Comparison of ENCODE assay signal across 11 cellular contexts in the genomic region with DNA sequence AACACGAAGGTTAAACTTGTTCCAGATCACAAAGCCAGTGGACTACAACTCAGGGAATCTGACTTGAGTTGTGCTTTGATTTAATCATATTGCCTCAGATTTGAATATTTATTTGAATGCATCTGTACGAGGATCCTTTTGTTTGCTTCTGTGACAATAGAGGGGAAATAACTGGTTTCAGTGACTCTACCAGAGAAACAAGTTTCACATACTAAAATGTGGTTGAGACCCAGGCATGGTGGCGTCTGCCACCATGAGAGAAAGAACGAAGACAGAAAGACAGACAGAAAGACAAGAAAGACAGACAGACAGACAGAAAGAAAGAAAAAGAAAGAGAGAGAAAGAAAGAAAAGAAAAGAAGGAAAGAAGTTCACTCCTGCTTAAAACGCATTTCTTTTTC. TPM values are rescaled to one million over a fixed set of nuclear protein-coding genes. Genes with fewer than 3 reads are reported as not detected.
DNase-seq lines count a peak whose midpoint lies in the region; ATAC-seq, FAIRE-seq and TF ChIP-seq lines count a peak whose summit lies in the region.
"Had no signal": no experiment of that assay in that cellular context is flagged by ENCODE, and none has a peak within 500 bp of the region (broad histone marks: within the 10 kb centered on the region; RNA-seq: fewer than 3 reads in every experiment).

No MANE protein-coding gene starts in this region.

- H3K36me3 Mint-ChIP-seq in activated naive CD4-positive, alpha-beta T cell treated with anti-CD3 and anti-CD28 coated beads, Interleukin-2, amount 50 U/mL, for 72 hours, result no peaks in the 10 kb centered on the region
- peaks cover 34% of the 10 kb centered on the region for H3K36me3 Mint-ChIP-seq in nephron (ENCODE audit: low read depth)

- H3K4me3 ChIP-seq in A549 (no peak overlapping the region), GM23248 (no peak overlapping the region)
- H3K4me3 ChIP-seq: colonic mucosa had no signal

- FAIRE-seq in A549 (lab: Jason Lieb, UNC), result peak; percentile 39

- H3K27ac ChIP-seq in A549, result no peak overlapping the region
- peak overlapping the region; percentile 39 for H3K27ac ChIP-seq in GM23248
- H3K27ac ChIP-seq: colonic mucosa had no signal

- TF ChIP-seq EP300 in A549 (IDR thresholded peaks at IDR 0.05), result no peak

- TF ChIP-seq CTCF in A549 (IDR thresholded peaks at IDR 0.05), result no peak
- TF ChIP-seq CTCF in nephron (IDR thresholded peaks at IDR 0.05; ENCODE audit: unreplicated experiment in 3 of 3), result no peak
- TF ChIP-seq CTCF in GM13976 (IDR thresholded peaks at IDR 0.05; ENCODE audit: borderline replicate concordance, control extremely low read depth, extremely low read depth, insufficient read depth, missing control alignments), result no peak

- 70% methylated on average over 5 of the region's 5 CpGs for WGBS in A549 (ENCODE audit: missing lambda C conversion rate)
- WGBS in GM23248 (ENCODE audit: low coverage in 1 of 2, low lambda C conversion rate in 2 of 2, missing lambda C conversion rate in 2 of 2), 2 experiments, result 38 to 55% methylated on average over 5 of the region's 5 CpGs

- no peaks in the 10 kb centered on the region for H3K27me3 ChIP-seq in GM23248 (replicated peaks; ENCODE audit: insufficient read depth)
- H3K27me3 ChIP-seq: colonic mucosa had no signal

- ATAC-seq in A549 (no peak), GM18861 (IDR thresholded peaks at IDR 0.05; ENCODE audit: unreplicated experiment) (no peak)
- no peak for ATAC-seq in activated naive CD4-positive, alpha-beta T cell treated with anti-CD3 and anti-CD28 coated beads, Interleukin-2, amount 50 U/mL, for 72 hours

- no peak overlapping the region for H3K9ac ChIP-seq in GM23248

- no peaks in the 10 kb centered on the region for H3K27me3 Mint-ChIP-seq in nephron (ENCODE audit: low read depth)

- H2AFZ ChIP-seq in GM23248, result no peak overlapping the region

- H3K9me3 Mint-ChIP-seq in activated naive CD4-positive, alpha-beta T cell treated with anti-CD3 and anti-CD28 coated beads, Interleukin-2, amount 50 U/mL, for 72 hours, result no peaks in the 10 kb centered on the region
- no peaks in the 10 kb centered on the region for H3K9me3 Mint-ChIP-seq in nephron

- H3K27ac Mint-ChIP-seq in activated naive CD4-positive, alpha-beta T cell treated with anti-CD3 and anti-CD28 coated beads, Interleukin-2, amount 50 U/mL, for 72 hours, result peak overlapping the region; percentile 22 to 53
- peak overlapping the region; percentile 35 to 74 (median 52) for H3K27ac Mint-ChIP-seq in nephron

- H3K36me3 ChIP-seq in GM23248 (ENCODE audit: low read depth), result peaks cover 11% of the 10 kb centered on the region
- H3K36me3 ChIP-seq: colonic mucosa had no signal

- DNase-seq in A549 (ENCODE audit: low read depth in 1 of 2, low spot score in 1 of 2) (no peak), GM23248 (no peak), GM13976 (ENCODE audit: low spot score) (no peak), G401 (ENCODE audit: low spot score) (no peak), putamen (ENCODE audit: low spot score) (no peak)
- DNase-seq in activated naive CD4-positive, alpha-beta T cell treated with anti-CD3 and anti-CD28 coated beads, Interleukin-2, amount 50 U/mL, for 72 hours (ENCODE audit: low spot score in 2 of 2), result no peak
- DNase-seq: colonic mucosa, left ventricle myocardium superior, MV-4-11 had no signal

- POLR2A ChIA-PET in A549 (lab: Yijun Ruan, JAX), result no interaction called here

- H3K4me3 Mint-ChIP-seq in nephron, result no peak overlapping the region

- peaks cover 94% of the 10 kb centered on the region for H4K20me1 ChIP-seq in GM23248 (ENCODE audit: insufficient read depth)

- H3K4me1 ChIP-seq in A549 (peaks cover 51% of the 10 kb centered on the region), GM23248 (ENCODE audit: insufficient read depth) (peaks cover 67% of the 10 kb centered on the region)

- H3K79me2 ChIP-seq in GM23248 (ENCODE audit: insufficient read depth), result peaks cover 100% of the 10 kb centered on the region

- peaks cover 76% of the 10 kb centered on the region for H3F3A ChIP-seq in GM23248 (ENCODE audit: insufficient read depth)

- CTCF ChIA-PET in A549 (lab: Yijun Ruan, JAX), result interaction anchor here (0.7 to 8.8 kb wide), 5 partner anchors 10 to 86 kb away, joined by 3 to 123 read pairs (median 6); no protein-coding TSS in a partner anchor

- no peak overlapping the region for H3K4me2 ChIP-seq in A549
- H3K4me2 ChIP-seq in GM23248 (ENCODE audit: unreplicated experiment), result peak overlapping the region; percentile 15

- no peaks in the 10 kb centered on the region for H3K9me2 ChIP-seq in GM23248 (ENCODE audit: insufficient read depth)

- TF ChIP-seq RAD21 in A549 (conservative IDR thresholded peaks at IDR 0.05 in 1 of 2, IDR thresholded peaks at IDR 0.05 in 1 of 2), result no peak

- in situ Hi-C loops in GM23248 (cut with MboI), result no loop called here
- in situ Hi-C loops in GM13976 (cut with MboI; ENCODE audit: low sequenced_read_pairs, unreplicated experiment), result no loop called here
- in situ Hi-C loops in G401 (cut with HindIII; ENCODE audit: low sequenced_read_pairs), result no loop called here

- peaks cover 63% of the 10 kb centered on the region for H3K4me1 Mint-ChIP-seq in nephron

- H3K9me3 ChIP-seq in A549 (no peaks in the 10 kb centered on the region), GM23248 (ENCODE audit: low read depth) (no peaks in the 10 kb centered on the region)
- H3K9me3 ChIP-seq: colonic mucosa had no signal

- no peak for TF ChIP-seq POLR2A in A549 (IDR thresholded peaks at IDR 0.05; ENCODE audit: low read length)

TF ChIP-seq in A549, 52 proteins besides CTCF, POLR2A, EP300 and RAD21:
- no peak for TF ChIP-seq SREBF2 (IDR thresholded peaks at IDR 0.05)
- no peak for TF ChIP-seq JUN (IDR thresholded peaks at IDR 0.05)
- no peak for TF ChIP-seq MAFK (IDR thresholded peaks at IDR 0.05; ENCODE audit: partially characterized antibody)
- TF ChIP-seq, protein P1, sequence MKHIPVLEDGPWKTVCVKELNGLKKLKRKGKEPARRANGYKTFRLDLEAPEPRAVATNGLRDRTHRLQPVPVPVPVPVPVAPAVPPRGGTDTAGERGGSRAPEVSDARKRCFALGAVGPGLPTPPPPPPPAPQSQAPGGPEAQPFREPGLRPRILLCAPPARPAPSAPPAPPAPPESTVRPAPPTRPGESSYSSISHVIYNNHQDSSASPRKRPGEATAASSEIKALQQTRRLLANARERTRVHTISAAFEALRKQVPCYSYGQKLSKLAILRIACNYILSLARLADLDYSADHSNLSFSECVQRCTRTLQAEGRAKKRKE (CRISPR knock-in tag; IDR thresholded peaks at IDR 0.05; ENCODE audit: low read depth), result no peak
- no peak for TF ChIP-seq ZC3H11A (IDR thresholded peaks at IDR 0.05)
- no peak for TF ChIP-seq GATA3 (IDR thresholded peaks at IDR 0.05; ENCODE audit: borderline replicate concordance)

RNA-seq across cellular contexts. Expression of a gene that starts 24.0 kb away (rescaled TPM):
- polyA plus RNA-seq in A549 (2011; rRNA removed), result 1,017 and 1,284 TPM in 2 replicates
- 663 and 976 TPM in 2 replicates for polyA plus RNA-seq in A549 (2012; cell fraction: cytosol; rRNA removed)
- 278 and 353 TPM in 2 replicates for polyA plus RNA-seq in A549 (2012; cell fraction: nucleus; rRNA removed)
- polyA plus RNA-seq in A549 (2017; fragmentation: RNase III; extraction: RNeasy Plus Mini Kit Qiagen cat#74134 plus additional on column Dnase treatment), result 1,548 to 1,575 TPM (median 1,561 TPM) in 3 replicates
- polyA minus RNA-seq in A549 (2011; rRNA and poly(A)+ RNA removed), result 571 and 643 TPM in 2 replicates
- total RNA-seq in GM23248 (2014; rRNA removed; shearing (Covaris generic)), result 255 and 287 TPM in 2 replicates
- 599 and 605 TPM in 2 replicates for polyA plus RNA-seq in GM23248 (2016; fragmentation: Nextera tagmentation; extraction: Ambion mirVana)
- total RNA-seq in activated naive CD4-positive, alpha-beta T cell treated with anti-CD3 and anti-CD28 coated beads, Interleukin-2, amount 50 U/mL, for 72 hours, result 100 to 1,000 TPM; 301 to 497 TPM
- total RNA-seq in G401 (2014; rRNA removed; shearing (Covaris generic)), result 293 and 311 TPM in 2 replicates
